10 cellular contexts compared by ENCODE assay signal in genomic region chr10:129958686-129959543, GRCh38. TPM values are rescaled to one million over a fixed set of nuclear protein-coding genes. Genes with fewer than 3 reads are reported as not detected.
DNase-seq lines count a peak whose midpoint lies in the region; ATAC-seq lines count a peak whose summit lies in the region.
"Had no signal": no experiment of that assay in that cellular context is flagged by ENCODE, and none has a peak within 500 bp of the region (broad histone marks: within the 10 kb centered on the region; RNA-seq: fewer than 3 reads in every experiment).

No MANE protein-coding gene starts in this region.

- H3K9me3 Mint-ChIP-seq in activated T-helper 17 cell treated with anti-CD3 and anti-CD28 coated beads, Interleukin-2, amount 50 U/mL, for 72 hours = no peaks in the 10 kb centered on the region
- no peaks in the 10 kb centered on the region for H3K9me3 Mint-ChIP-seq in stimulated activated naive CD8-positive, alpha-beta T cell treated with anti-CD3 and anti-CD28 coated beads, Interleukin-15, amount 100 ng/mL, for 72 hours

- H3K27ac ChIP-seq in iPS-20b (ENCODE audit: low read length) = no peak overlapping the region

- no peak overlapping the region for H3K27ac Mint-ChIP-seq in activated T-helper 17 cell treated with anti-CD3 and anti-CD28 coated beads, Interleukin-2, amount 50 U/mL, for 72 hours
- H3K27ac Mint-ChIP-seq in stimulated activated naive CD8-positive, alpha-beta T cell treated with anti-CD3 and anti-CD28 coated beads, Interleukin-15, amount 100 ng/mL, for 72 hours = no peak overlapping the region

- H3K36me3 Mint-ChIP-seq in activated T-helper 17 cell treated with anti-CD3 and anti-CD28 coated beads, Interleukin-2, amount 50 U/mL, for 72 hours (ENCODE audit: low read depth) = peaks cover 24% of the 10 kb centered on the region

- DNase-seq in NCI-H446 (lab: John Stamatoyannopoulos, UW) (peak; percentile 16 to 33), NCI-H446 treated with DMSO at 0.1 percent for 48 hours (lab: John Stamatoyannopoulos, UW) (no peak), hepatic stellate cell (ENCODE audit: low spot score) (no peak), UCSD-AML1 (lab: John Stamatoyannopoulos, UW; ENCODE audit: unreplicated experiment) (no peak)
- DNase-seq in stimulated activated naive CD8-positive, alpha-beta T cell treated with anti-CD3 and anti-CD28 coated beads, Interleukin-15, amount 100 ng/mL, for 72 hours = peak in 1 of 2 donors; percentile 17
- DNase-seq: stimulated activated CD4-positive, alpha-beta T cell treated with anti-CD3 and anti-CD28 coated beads, Interleukin-4, amount 100 ng/mL, for 4 hours had no signal

- peaks cover 31% of the 10 kb centered on the region for H3K4me1 ChIP-seq in iPS-20b (ENCODE audit: insufficient read depth, low read length)

- no peak overlapping the region for H3K9ac ChIP-seq in iPS-20b (ENCODE audit: low read depth, low read length)

- H3K4me3 ChIP-seq in iPS-20b (ENCODE audit: low read length) = peak overlapping the region; percentile 52; the same call in 1 of the 2 replicates

- peak overlapping the region; percentile 62 for H3K4me3 Mint-ChIP-seq in activated T-helper 17 cell treated with anti-CD3 and anti-CD28 coated beads, Interleukin-2, amount 50 U/mL, for 72 hours
- peak overlapping the region; percentile 62 to 66 for H3K4me3 Mint-ChIP-seq in stimulated activated naive CD8-positive, alpha-beta T cell treated with anti-CD3 and anti-CD28 coated beads, Interleukin-15, amount 100 ng/mL, for 72 hours

- H3K27me3 ChIP-seq in iPS-20b (ENCODE audit: insufficient read depth, low read length) = peaks cover 100% of the 10 kb centered on the region

- H3K36me3 ChIP-seq in iPS-20b (ENCODE audit: insufficient read depth, low read depth, low read length) = no peaks in the 10 kb centered on the region

- H3K27me3 Mint-ChIP-seq in activated T-helper 17 cell treated with anti-CD3 and anti-CD28 coated beads, Interleukin-2, amount 50 U/mL, for 72 hours = peaks cover 64% of the 10 kb centered on the region
- peaks cover 93% of the 10 kb centered on the region for H3K27me3 Mint-ChIP-seq in stimulated activated naive CD8-positive, alpha-beta T cell treated with anti-CD3 and anti-CD28 coated beads, Interleukin-15, amount 100 ng/mL, for 72 hours

- no peaks in the 10 kb centered on the region for H3K9me3 ChIP-seq in iPS-20b (ENCODE audit: insufficient read depth, low read depth, low read length)

- no peak for ATAC-seq in activated T-helper 17 cell treated with anti-CD3 and anti-CD28 coated beads, Interleukin-2, amount 50 U/mL, for 72 hours (replicated peaks)
- peak; percentile 51 for ATAC-seq in stimulated activated naive CD8-positive, alpha-beta T cell treated with anti-CD3 and anti-CD28 coated beads, Interleukin-15, amount 100 ng/mL, for 72 hours
- no peak for ATAC-seq in GM18861 (IDR thresholded peaks at IDR 0.05; ENCODE audit: unreplicated experiment)
- ATAC-seq: SK-N-SH treated with all-trans-retinoic acid at 6 μM for 48 hours had no signal

- H3K4me1 Mint-ChIP-seq in activated T-helper 17 cell treated with anti-CD3 and anti-CD28 coated beads, Interleukin-2, amount 50 U/mL, for 72 hours = peaks cover 5% of the 10 kb centered on the region
- peaks cover 39% of the 10 kb centered on the region for H3K4me1 Mint-ChIP-seq in stimulated activated naive CD8-positive, alpha-beta T cell treated with anti-CD3 and anti-CD28 coated beads, Interleukin-15, amount 100 ng/mL, for 72 hours

RNA-seq across cellular contexts. Expression of gene EBF3, which starts 5.2 kb away (rescaled TPM):
- total RNA-seq in activated T-helper 17 cell treated with anti-CD3 and anti-CD28 coated beads, Interleukin-2, amount 50 U/mL, for 72 hours = not detected

Comparison
In these comparisons a context has a peak if more than half of its experiments do, and no peak if none do; other contexts are left out.
1. DNase-seq: peak in NCI-H446 (2 of 2); none in NCI-H446 treated with DMSO at 0.1 percent for 48 hours (single experiment), hepatic stellate cell (single experiment) and UCSD-AML1 (single experiment).